1 cellular context compared by ENCODE assay signal in genomic region chr5:140362875-140363630, GRCh38.
TF ChIP-seq lines count a peak whose summit lies in the region.

No MANE protein-coding gene starts in this region.

TF ChIP-seq in HepG2, 621 proteins besides CTCF, POLR2A, EP300 and RAD21 (continued from another document and continues in another):
- TF ChIP-seq ARNT2 (CRISPR knock-in tag; IDR thresholded peaks at IDR 0.05; ENCODE audit: low read depth) = peak; percentile 56; the same call in 1 of the 2 replicates
- no peak for TF ChIP-seq ASH2L (IDR thresholded peaks at IDR 0.05; ENCODE audit: insufficient read length, low read depth, low read length)
- TF ChIP-seq POGZ (CRISPR knock-in tag; IDR thresholded peaks at IDR 0.05) = peak; percentile 65
- TF ChIP-seq ZNF567 (CRISPR knock-in tag; IDR thresholded peaks at IDR 0.05; ENCODE audit: borderline replicate concordance) = 0 out of 2 replicates have a peak, but pooled peaks have one; percentile 29
- 0 out of 2 replicates have a peak, but pooled peaks have one; percentile 45 for TF ChIP-seq ZNF576 (CRISPR knock-in tag; IDR thresholded peaks at IDR 0.05)
- TF ChIP-seq, protein P1, sequence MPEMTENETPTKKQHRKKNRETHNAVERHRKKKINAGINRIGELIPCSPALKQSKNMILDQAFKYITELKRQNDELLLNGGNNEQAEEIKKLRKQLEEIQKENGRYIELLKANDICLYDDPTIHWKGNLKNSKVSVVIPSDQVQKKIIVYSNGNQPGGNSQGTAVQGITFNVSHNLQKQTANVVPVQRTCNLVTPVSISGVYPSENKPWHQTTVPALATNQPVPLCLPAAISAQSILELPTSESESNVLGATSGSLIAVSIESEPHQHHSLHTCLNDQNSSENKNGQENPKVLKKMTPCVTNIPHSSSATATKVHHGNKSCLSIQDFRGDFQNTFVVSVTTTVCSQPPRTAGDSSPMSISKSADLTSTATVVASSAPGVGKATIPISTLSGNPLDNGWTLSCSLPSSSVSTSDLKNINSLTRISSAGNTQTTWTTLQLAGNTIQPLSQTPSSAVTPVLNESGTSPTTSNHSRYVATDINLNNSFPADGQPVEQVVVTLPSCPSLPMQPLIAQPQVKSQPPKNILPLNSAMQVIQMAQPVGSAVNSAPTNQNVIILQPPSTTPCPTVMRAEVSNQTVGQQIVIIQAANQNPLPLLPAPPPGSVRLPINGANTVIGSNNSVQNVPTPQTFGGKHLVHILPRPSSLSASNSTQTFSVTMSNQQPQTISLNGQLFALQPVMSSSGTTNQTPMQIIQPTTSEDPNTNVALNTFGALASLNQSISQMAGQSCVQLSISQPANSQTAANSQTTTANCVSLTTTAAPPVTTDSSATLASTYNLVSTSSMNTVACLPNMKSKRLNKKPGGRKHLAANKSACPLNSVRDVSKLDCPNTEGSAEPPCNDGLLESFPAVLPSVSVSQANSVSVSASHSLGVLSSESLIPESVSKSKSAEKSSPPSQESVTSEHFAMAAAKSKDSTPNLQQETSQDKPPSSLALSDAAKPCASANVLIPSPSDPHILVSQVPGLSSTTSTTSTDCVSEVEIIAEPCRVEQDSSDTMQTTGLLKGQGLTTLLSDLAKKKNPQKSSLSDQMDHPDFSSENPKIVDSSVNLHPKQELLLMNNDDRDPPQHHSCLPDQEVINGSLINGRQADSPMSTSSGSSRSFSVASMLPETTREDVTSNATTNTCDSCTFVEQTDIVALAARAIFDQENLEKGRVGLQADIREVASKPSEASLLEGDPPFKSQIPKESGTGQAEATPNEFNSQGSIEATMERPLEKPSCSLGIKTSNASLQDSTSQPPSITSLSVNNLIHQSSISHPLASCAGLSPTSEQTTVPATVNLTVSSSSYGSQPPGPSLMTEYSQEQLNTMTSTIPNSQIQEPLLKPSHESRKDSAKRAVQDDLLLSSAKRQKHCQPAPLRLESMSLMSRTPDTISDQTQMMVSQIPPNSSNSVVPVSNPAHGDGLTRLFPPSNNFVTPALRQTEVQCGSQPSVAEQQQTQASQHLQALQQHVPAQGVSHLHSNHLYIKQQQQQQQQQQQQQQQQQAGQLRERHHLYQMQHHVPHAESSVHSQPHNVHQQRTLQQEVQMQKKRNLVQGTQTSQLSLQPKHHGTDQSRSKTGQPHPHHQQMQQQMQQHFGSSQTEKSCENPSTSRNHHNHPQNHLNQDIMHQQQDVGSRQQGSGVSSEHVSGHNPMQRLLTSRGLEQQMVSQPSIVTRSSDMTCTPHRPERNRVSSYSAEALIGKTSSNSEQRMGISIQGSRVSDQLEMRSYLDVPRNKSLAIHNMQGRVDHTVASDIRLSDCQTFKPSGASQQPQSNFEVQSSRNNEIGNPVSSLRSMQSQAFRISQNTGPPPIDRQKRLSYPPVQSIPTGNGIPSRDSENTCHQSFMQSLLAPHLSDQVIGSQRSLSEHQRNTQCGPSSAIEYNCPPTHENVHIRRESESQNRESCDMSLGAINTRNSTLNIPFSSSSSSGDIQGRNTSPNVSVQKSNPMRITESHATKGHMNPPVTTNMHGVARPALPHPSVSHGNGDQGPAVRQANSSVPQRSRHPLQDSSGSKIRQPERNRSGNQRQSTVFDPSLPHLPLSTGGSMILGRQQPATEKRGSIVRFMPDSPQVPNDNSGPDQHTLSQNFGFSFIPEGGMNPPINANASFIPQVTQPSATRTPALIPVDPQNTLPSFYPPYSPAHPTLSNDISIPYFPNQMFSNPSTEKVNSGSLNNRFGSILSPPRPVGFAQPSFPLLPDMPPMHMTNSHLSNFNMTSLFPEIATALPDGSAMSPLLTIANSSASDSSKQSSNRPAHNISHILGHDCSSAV (CRISPR knock-in tag; IDR thresholded peaks at IDR 0.05; ENCODE audit: borderline replicate concordance) = no peak
- TF ChIP-seq E2F2 (CRISPR knock-in tag; IDR thresholded peaks at IDR 0.05; ENCODE audit: borderline replicate concordance) = no peak
- no peak for TF ChIP-seq TP53 (CRISPR knock-in tag; conservative IDR thresholded peaks at IDR 0.05)
- peak; percentile 40 for TF ChIP-seq HNF4A (CRISPR knock-in tag; IDR thresholded peaks at IDR 0.05)
- no peak for TF ChIP-seq ATF1 (CRISPR knock-in tag; IDR thresholded peaks at IDR 0.05)
- no peak for TF ChIP-seq HNRNPL (IDR thresholded peaks at IDR 0.05; ENCODE audit: low read depth, low read length)
- TF ChIP-seq, protein P2, sequence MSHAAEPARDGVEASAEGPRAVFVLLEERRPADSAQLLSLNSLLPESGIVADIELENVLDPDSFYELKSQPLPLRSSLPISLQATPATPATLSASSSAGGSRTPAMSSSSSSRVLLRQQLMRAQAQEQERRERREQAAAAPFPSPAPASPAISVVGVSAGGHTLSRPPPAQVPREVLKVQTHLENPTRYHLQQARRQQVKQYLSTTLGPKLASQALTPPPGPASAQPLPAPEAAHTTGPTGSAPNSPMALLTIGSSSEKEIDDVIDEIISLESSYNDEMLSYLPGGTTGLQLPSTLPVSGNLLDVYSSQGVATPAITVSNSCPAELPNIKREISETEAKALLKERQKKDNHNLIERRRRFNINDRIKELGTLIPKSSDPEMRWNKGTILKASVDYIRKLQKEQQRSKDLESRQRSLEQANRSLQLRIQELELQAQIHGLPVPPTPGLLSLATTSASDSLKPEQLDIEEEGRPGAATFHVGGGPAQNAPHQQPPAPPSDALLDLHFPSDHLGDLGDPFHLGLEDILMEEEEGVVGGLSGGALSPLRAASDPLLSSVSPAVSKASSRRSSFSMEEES (CRISPR knock-in tag; IDR thresholded peaks at IDR 0.05) = 0 out of 2 replicates have a peak, but pooled peaks have one; percentile 31
- no peak for TF ChIP-seq RFXANK (CRISPR knock-in tag; IDR thresholded peaks at IDR 0.05)
- TF ChIP-seq ZNF850 (CRISPR knock-in tag; conservative IDR thresholded peaks at IDR 0.05) = no peak
- no peak for TF ChIP-seq RBFOX2 (IDR thresholded peaks at IDR 0.05; ENCODE audit: low read depth, low read length)
- peak; percentile 48; the same call in 1 of the 3 replicates for TF ChIP-seq MXI1 (IDR thresholded peaks at IDR 0.05; ENCODE audit: borderline replicate concordance, low read depth, low read length)
- 0 out of 2 replicates have a peak, but pooled peaks have one; percentile 36 for TF ChIP-seq HOXA5 (CRISPR knock-in tag; IDR thresholded peaks at IDR 0.05)
- TF ChIP-seq, protein P3, sequence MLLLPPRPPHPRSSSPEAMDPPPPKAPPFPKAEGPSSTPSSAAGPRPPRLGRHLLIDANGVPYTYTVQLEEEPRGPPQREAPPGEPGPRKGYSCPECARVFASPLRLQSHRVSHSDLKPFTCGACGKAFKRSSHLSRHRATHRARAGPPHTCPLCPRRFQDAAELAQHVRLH (CRISPR knock-in tag; IDR thresholded peaks at IDR 0.05; ENCODE audit: borderline replicate concordance, low read depth) = peak; percentile 71; the same call in 1 of the 2 replicates
- TF ChIP-seq, protein P4, sequence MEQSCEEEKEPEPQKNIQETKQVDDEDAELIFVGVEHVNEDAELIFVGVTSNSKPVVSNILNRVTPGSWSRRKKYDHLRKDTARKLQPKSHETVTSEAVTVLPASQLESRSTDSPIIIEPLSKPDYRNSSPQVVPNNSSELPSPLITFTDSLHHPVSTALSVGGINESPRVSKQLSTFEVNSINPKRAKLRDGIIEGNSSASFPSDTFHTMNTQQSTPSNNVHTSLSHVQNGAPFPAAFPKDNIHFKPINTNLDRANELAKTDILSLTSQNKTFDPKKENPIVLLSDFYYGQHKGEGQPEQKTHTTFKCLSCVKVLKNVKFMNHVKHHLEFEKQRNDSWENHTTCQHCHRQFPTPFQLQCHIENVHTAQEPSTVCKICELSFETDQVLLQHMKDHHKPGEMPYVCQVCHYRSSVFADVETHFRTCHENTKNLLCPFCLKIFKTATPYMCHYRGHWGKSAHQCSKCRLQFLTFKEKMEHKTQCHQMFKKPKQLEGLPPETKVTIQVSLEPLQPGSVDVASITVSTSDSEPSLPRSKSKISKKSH (CRISPR knock-in tag; IDR thresholded peaks at IDR 0.05; ENCODE audit: borderline replicate concordance) = no peak; the same call in 1 of the 2 replicates
- no peak for TF ChIP-seq ZNF75D (CRISPR knock-in tag; IDR thresholded peaks at IDR 0.05; ENCODE audit: borderline replicate concordance)
- 0 out of 2 replicates have a peak, but pooled peaks have one; percentile 23 for TF ChIP-seq ZBTB38 (CRISPR knock-in tag; IDR thresholded peaks at IDR 0.05)
- TF ChIP-seq, protein P5, sequence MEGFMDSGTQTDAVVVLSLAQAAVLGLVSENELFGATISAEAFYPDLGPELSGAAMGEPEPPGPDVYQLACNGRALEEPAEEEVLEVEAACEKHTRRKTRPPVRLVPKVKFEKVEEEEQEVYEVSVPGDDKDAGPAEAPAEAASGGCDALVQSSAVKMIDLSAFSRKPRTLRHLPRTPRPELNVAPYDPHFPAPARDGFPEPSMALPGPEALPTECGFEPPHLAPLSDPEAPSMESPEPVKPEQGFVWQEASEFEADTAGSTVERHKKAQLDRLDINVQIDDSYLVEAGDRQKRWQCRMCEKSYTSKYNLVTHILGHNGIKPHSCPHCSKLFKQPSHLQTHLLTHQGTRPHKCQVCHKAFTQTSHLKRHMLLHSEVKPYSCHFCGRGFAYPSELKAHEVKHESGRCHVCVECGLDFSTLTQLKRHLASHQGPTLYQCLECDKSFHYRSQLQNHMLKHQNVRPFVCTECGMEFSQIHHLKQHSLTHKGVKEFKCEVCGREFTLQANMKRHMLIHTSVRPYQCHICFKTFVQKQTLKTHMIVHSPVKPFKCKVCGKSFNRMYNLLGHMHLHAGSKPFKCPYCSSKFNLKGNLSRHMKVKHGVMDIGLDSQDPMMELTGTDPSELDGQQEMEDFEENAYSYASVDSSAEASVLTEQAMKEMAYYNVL (CRISPR knock-in tag; IDR thresholded peaks at IDR 0.05; ENCODE audit: borderline replicate concordance) = peak; percentile 54; the same call in 1 of the 2 replicates
- TF ChIP-seq ZNF264 (CRISPR knock-in tag; IDR thresholded peaks at IDR 0.05) = 0 out of 2 replicates have a peak, but pooled peaks have one; percentile 68
- TF ChIP-seq EZH2 (conservative IDR thresholded peaks at IDR 0.05; ENCODE audit: low read depth, low read length) = no peak
- TF ChIP-seq GATAD2A (CRISPR knock-in tag; IDR thresholded peaks at IDR 0.05) = peak; percentile 21; the same call in 1 of the 2 replicates
- no peak for TF ChIP-seq RARG (CRISPR knock-in tag; IDR thresholded peaks at IDR 0.05; ENCODE audit: low read depth)
- peak; percentile 50 for TF ChIP-seq BHLHE40 (IDR thresholded peaks at IDR 0.05; ENCODE audit: low read length)
- peak; percentile 59; the same call in 1 of the 2 replicates for TF ChIP-seq THAP11 (CRISPR knock-in tag; IDR thresholded peaks at IDR 0.05)
- TF ChIP-seq ZBTB14 (CRISPR knock-in tag; IDR thresholded peaks at IDR 0.05) = no peak
- TF ChIP-seq ZSCAN21 (CRISPR knock-in tag; IDR thresholded peaks at IDR 0.05; ENCODE audit: borderline replicate concordance) = no peak; the same call in 1 of the 2 replicates
- TF ChIP-seq ZNF556 (CRISPR knock-in tag; IDR thresholded peaks at IDR 0.05; ENCODE audit: borderline replicate concordance) = peak; percentile 79; the same call in 1 of the 2 replicates
- no peak for TF ChIP-seq NONO (IDR thresholded peaks at IDR 0.05)
- TF ChIP-seq NONO (CRISPR knock-in tag; conservative IDR thresholded peaks at IDR 0.05) = peak; percentile 76
- TF ChIP-seq ZBTB20 (CRISPR knock-in tag; IDR thresholded peaks at IDR 0.05; ENCODE audit: borderline replicate concordance, low read depth) = no peak
- no peak for TF ChIP-seq TBP (CRISPR knock-in tag; IDR thresholded peaks at IDR 0.05)
- no peak for TF ChIP-seq MTA3 (CRISPR knock-in tag; IDR thresholded peaks at IDR 0.05)
- TF ChIP-seq RFXAP (CRISPR knock-in tag; IDR thresholded peaks at IDR 0.05; ENCODE audit: borderline replicate concordance) = peak; percentile 67; the same call in 1 of the 2 replicates
- TF ChIP-seq ZNF781 (CRISPR knock-in tag; IDR thresholded peaks at IDR 0.05; ENCODE audit: borderline replicate concordance, not compliant biosample characterization) = no peak
- no peak for TF ChIP-seq NFE2L1 (CRISPR knock-in tag; IDR thresholded peaks at IDR 0.05; ENCODE audit: borderline replicate concordance)
